In genomic region chr4:106365613-106366012, GRCh38 we compare ENCODE assay signal across 12 cellular contexts. TPM values are rescaled to one million over a fixed set of nuclear protein-coding genes. Genes with fewer than 3 reads are reported as not detected.
DNase-seq lines count a peak whose midpoint lies in the region; ATAC-seq and TF ChIP-seq lines count a peak whose summit lies in the region.
"Had no signal": no experiment of that assay in that cellular context is flagged by ENCODE, and none has a peak within 500 bp of the region (broad histone marks: within the 10 kb centered on the region; RNA-seq: fewer than 3 reads in every experiment).

No MANE protein-coding gene starts in this region.

- no peak overlapping the region for H3K27ac ChIP-seq in Karpas-422 (ENCODE audit: low read length)
- H3K27ac ChIP-seq: neural progenitor cell, stomach had no signal

- H3K4me1 ChIP-seq in Karpas-422 (ENCODE audit: low read length): peaks cover 3% of the 10 kb centered on the region; the same call in 1 of the 2 replicates
- H3K4me1 ChIP-seq: neural progenitor cell had no signal

- no peak for ATAC-seq in activated naive CD4-positive, alpha-beta T cell treated with anti-CD3 and anti-CD28 coated beads, Interleukin-2, amount 50 U/mL, for 72 hours

- H3K9me3 Mint-ChIP-seq in activated naive CD4-positive, alpha-beta T cell treated with anti-CD3 and anti-CD28 coated beads, Interleukin-2, amount 50 U/mL, for 72 hours: no peaks in the 10 kb centered on the region
- H3K9me3 Mint-ChIP-seq: neural progenitor cell had no signal

- no peak for TF ChIP-seq CTCF in epithelial cell of esophagus (IDR thresholded peaks at IDR 0.05; ENCODE audit: insufficient read depth, low read depth, low read length, missing control alignments)

- H4K20me1 ChIP-seq in Karpas-422 (ENCODE audit: insufficient read depth, low read depth, low read length): no peaks in the 10 kb centered on the region

- no peak overlapping the region for H3K9ac ChIP-seq in Karpas-422 (ENCODE audit: low read length)
- H3K9ac ChIP-seq: neural progenitor cell had no signal

- H3K27me3 ChIP-seq in Karpas-422 (ENCODE audit: low read length): no peaks in the 10 kb centered on the region
- H3K27me3 ChIP-seq: neural progenitor cell, stomach had no signal

- H3K36me3 ChIP-seq in Karpas-422 (ENCODE audit: insufficient read depth, low read length): no peaks in the 10 kb centered on the region
- H3K36me3 ChIP-seq: neural progenitor cell, stomach had no signal

- no peaks in the 10 kb centered on the region for H3K9me2 ChIP-seq in Karpas-422 (replicated peaks; ENCODE audit: insufficient read depth, low read length)

- H3K4me3 ChIP-seq in epithelial cell of esophagus (ENCODE audit: low read length) (no peak overlapping the region), Karpas-422 (ENCODE audit: low read length) (no peak overlapping the region)
- H3K4me3 ChIP-seq: neural progenitor cell, stomach had no signal

- no peak overlapping the region for H3K27ac Mint-ChIP-seq in activated naive CD4-positive, alpha-beta T cell treated with anti-CD3 and anti-CD28 coated beads, Interleukin-2, amount 50 U/mL, for 72 hours
- H3K27ac Mint-ChIP-seq: neural progenitor cell had no signal

- H3K4me2 ChIP-seq in Karpas-422 (ENCODE audit: low read depth, low read length, poor library complexity, severe bottlenecking): no peak overlapping the region
- H3K4me2 ChIP-seq: neural progenitor cell had no signal

- H3K9me3 ChIP-seq in Karpas-422 (ENCODE audit: low read length): no peaks in the 10 kb centered on the region
- H3K9me3 ChIP-seq: stomach had no signal

- no peak overlapping the region for H2AFZ ChIP-seq in Karpas-422 (ENCODE audit: low read length)
- H2AFZ ChIP-seq: neural progenitor cell had no signal

- DNase-seq in CD1c-positive myeloid dendritic cell (ENCODE audit: extremely low spot score): peak; percentile 25
- DNase-seq in NOMO-1 treated with dmso at 0.1 percent for 144 hours (lab: John Stamatoyannopoulos, UW; ENCODE audit: unreplicated experiment): peak; percentile 28
- peak; percentile 90 for DNase-seq in epithelial cell of esophagus (ENCODE audit: low read depth)
- DNase-seq in myocyte (ENCODE audit: low read depth): peak; percentile 84
- no peak for DNase-seq in DMS79 (lab: John Stamatoyannopoulos, UW)
- DNase-seq in Karpas-422: no peak
- no peak for DNase-seq in activated naive CD4-positive, alpha-beta T cell treated with anti-CD3 and anti-CD28 coated beads, Interleukin-2, amount 50 U/mL, for 72 hours (ENCODE audit: low spot score in 2 of 2)
- no peak for DNase-seq in GM19238 (ENCODE audit: insufficient read length, low spot score)
- DNase-seq: activated CD4-positive, CD25-positive, alpha-beta regulatory T cell treated with anti-CD3 and anti-CD28 coated beads, Interleukin-2, amount 50 U/mL, for 72 hours; NCI-H1417; stomach had no signal

- no peaks in the 10 kb centered on the region for H3K36me3 Mint-ChIP-seq in activated naive CD4-positive, alpha-beta T cell treated with anti-CD3 and anti-CD28 coated beads, Interleukin-2, amount 50 U/mL, for 72 hours
- H3K36me3 Mint-ChIP-seq: neural progenitor cell had no signal

- no peaks in the 10 kb centered on the region for H3K79me2 ChIP-seq in Karpas-422 (ENCODE audit: low read length)

RNA-seq across cellular contexts. Expression of gene GIMD1, which starts 3.0 kb away (rescaled TPM):
- not detected in 2 replicates for total RNA-seq in myocyte
- 0.05 TPM for polyA plus RNA-seq in myocyte (2012)
- total RNA-seq in Karpas-422 (2014; rRNA removed; shearing (Covaris generic); ENCODE audit: low replicate concordance): not detected in 2 replicates
- total RNA-seq in activated naive CD4-positive, alpha-beta T cell treated with anti-CD3 and anti-CD28 coated beads, Interleukin-2, amount 50 U/mL, for 72 hours: not detected
- total RNA-seq: stomach had no signal
- polyA plus RNA-seq: stomach had no signal

RNA-seq across cellular contexts. Expression of gene AIMP1, which starts 49.3 kb away (rescaled TPM):
- total RNA-seq in myocyte: 32.5 and 43.9 TPM in 2 replicates
- 27.4 TPM for polyA plus RNA-seq in myocyte (2012)
- total RNA-seq in Karpas-422 (2014; rRNA removed; shearing (Covaris generic); ENCODE audit: low replicate concordance): 26.7 and 38.7 TPM in 2 replicates
- 10 to 100 TPM; 39.1 to 53.6 TPM for total RNA-seq in activated naive CD4-positive, alpha-beta T cell treated with anti-CD3 and anti-CD28 coated beads, Interleukin-2, amount 50 U/mL, for 72 hours

RNA-seq across cellular contexts. Expression of gene TBCK, which starts 49.6 kb away (rescaled TPM):
- total RNA-seq in myocyte: 38.0 and 50.1 TPM in 2 replicates
- 17.1 TPM for polyA plus RNA-seq in myocyte (2012)
- 46.8 and 86.1 TPM in 2 replicates for total RNA-seq in Karpas-422 (2014; rRNA removed; shearing (Covaris generic); ENCODE audit: low replicate concordance)
- 10 to 100 TPM; 17.6 to 45.9 TPM for total RNA-seq in activated naive CD4-positive, alpha-beta T cell treated with anti-CD3 and anti-CD28 coated beads, Interleukin-2, amount 50 U/mL, for 72 hours

Comparison
In these comparisons a context has a peak if more than half of its experiments do, and no peak if none do; other contexts are left out.
1. DNase-seq: peak in CD1c-positive myeloid dendritic cell (single experiment), NOMO-1 treated with dmso at 0.1 percent for 144 hours (single experiment), epithelial cell of esophagus (single experiment) and myocyte (single experiment); none in DMS79 (single experiment), Karpas-422 (single experiment), activated naive CD4-positive, alpha-beta T cell treated with anti-CD3 and anti-CD28 coated beads, Interleukin-2, amount 50 U/mL, for 72 hours (0 of 2) and GM19238 (single experiment).